In genomic region chr10:96831200-96831866, GRCh38 we compare ENCODE assay signal across 8 cellular contexts. TPM values are rescaled to one million over a fixed set of nuclear protein-coding genes. Genes with fewer than 3 reads are reported as not detected.
DNase-seq lines count a peak whose midpoint lies in the region; ATAC-seq lines count a peak whose summit lies in the region.

No MANE protein-coding gene starts in this region.

- peak overlapping the region; percentile 72 for H3K27ac ChIP-seq in CD4-positive, alpha-beta memory T cell (ENCODE audit: low read depth, low read length)

- H3K4me1 Mint-ChIP-seq in CD4-positive, alpha-beta memory T cell, result peaks cover 31 to 52% (median 41%) of the 10 kb centered on the region in 4 donors
- H3K4me1 Mint-ChIP-seq in effector memory CD8-positive, alpha-beta T cell (ENCODE audit: low read depth in 2 of 2), result peaks cover 34 to 40% of the 10 kb centered on the region in 2 donors

- POLR2A ChIA-PET in CD4-positive, alpha-beta memory T cell (lab: Charles Lee; ENCODE audit: partially characterized antibody), result no interaction called here

- peak overlapping the region; percentile 96 for H2AFZ ChIP-seq in neuron (ENCODE audit: low read depth, low read length)

- H3K27me3 Mint-ChIP-seq in CD4-positive, alpha-beta memory T cell, result no peaks in the 10 kb centered on the region
- H3K27me3 Mint-ChIP-seq in effector memory CD8-positive, alpha-beta T cell, result no peaks in the 10 kb centered on the region

- H3K36me3 ChIP-seq in CD4-positive, alpha-beta memory T cell (ENCODE audit: insufficient read depth, low read length), result no peaks in the 10 kb centered on the region
- H3K36me3 ChIP-seq in neuron (ENCODE audit: insufficient read depth, low read length), result no peaks in the 10 kb centered on the region

- peak overlapping the region; percentile 56 to 68 for H3K4me3 ChIP-seq in CD4-positive, alpha-beta memory T cell (ENCODE audit: low read length in 2 of 2)
- H3K4me3 ChIP-seq in neuron (ENCODE audit: low read length), result peak overlapping the region; percentile 98

- H3K27me3 ChIP-seq in CD4-positive, alpha-beta memory T cell (ENCODE audit: insufficient read depth, low read length), result no peaks in the 10 kb centered on the region
- H3K27me3 ChIP-seq in neuron (ENCODE audit: insufficient read depth, low read length), result peaks cover under 1% of the 10 kb centered on the region

- intact Hi-C loops in CD4-positive, alpha-beta memory T cell (cut with micrococcal nuclease), result loop anchor here (2.0 to 10.0 kb wide), 4 partner anchors 111 to 596 kb away; partner anchors contain the start of genes FRAT1, PGAM1, PIK3AP1 and TM9SF3

- no peak for ATAC-seq in effector memory CD8-positive, alpha-beta T cell (replicated peaks)

- in situ Hi-C loops in ACHN (cut with HindIII; ENCODE audit: low pct_ligation_motif_present, low pct_unique_long_range_greater_than_20kb, low sequenced_read_pairs), result no loop called here

- peaks cover 47% of the 10 kb centered on the region for H3K4me1 ChIP-seq in CD4-positive, alpha-beta memory T cell (ENCODE audit: insufficient read depth, low read length)
- H3K4me1 ChIP-seq in neuron (ENCODE audit: insufficient read depth, low read length), result peaks cover 9% of the 10 kb centered on the region

- peaks cover 0 to 14% of the 10 kb centered on the region in 2 donors for H3K36me3 Mint-ChIP-seq in CD4-positive, alpha-beta memory T cell
- peaks cover 24% of the 10 kb centered on the region for H3K36me3 Mint-ChIP-seq in effector memory CD8-positive, alpha-beta T cell (ENCODE audit: insufficient read depth)

- H3K27ac Mint-ChIP-seq in CD4-positive, alpha-beta memory T cell, result peak overlapping the region; percentile 94 to 99 (median 97)
- H3K27ac Mint-ChIP-seq in effector memory CD8-positive, alpha-beta T cell, result peak overlapping the region; percentile 96 to 99

- H3K4me3 Mint-ChIP-seq in CD4-positive, alpha-beta memory T cell, result peak overlapping the region; percentile 89 to 96 (median 92)
- peak overlapping the region; percentile 91 to 96 for H3K4me3 Mint-ChIP-seq in effector memory CD8-positive, alpha-beta T cell

- no peaks in the 10 kb centered on the region for H3K9me3 ChIP-seq in CD4-positive, alpha-beta memory T cell (ENCODE audit: control insufficient read depth in 1 of 2, low read length in 2 of 2)
- no peaks in the 10 kb centered on the region for H3K9me3 ChIP-seq in neuron (ENCODE audit: low read length)

- H3K9me3 Mint-ChIP-seq in CD4-positive, alpha-beta memory T cell, result peaks cover 0 to 2% (median 0%) of the 10 kb centered on the region in 8 donors
- no peaks in the 10 kb centered on the region for H3K9me3 Mint-ChIP-seq in effector memory CD8-positive, alpha-beta T cell

- DNase-seq in CD4-positive, alpha-beta memory T cell, result peak in 1 of 5 donors; percentile 4
- DNase-seq in NAMALWA (ENCODE audit: low spot score) (peak; percentile 28), ACHN (no peak), glomerular visceral epithelial cell (ENCODE audit: extremely low spot score) (no peak), GF-D8 (lab: John Stamatoyannopoulos, UW) (no peak), T1000 (lab: John Stamatoyannopoulos, UW) (no peak)
- DNase-seq in effector memory CD8-positive, alpha-beta T cell, result no peak

- CTCF ChIA-PET in CD4-positive, alpha-beta memory T cell (lab: Charles Lee; ENCODE audit: partially characterized antibody), result no interaction called here

RNA-seq across cellular contexts. Expression of gene LCOR, which starts 0.8 kb away (rescaled TPM):
- 10 to 100 TPM; 44.1 to 44.9 TPM for total RNA-seq in CD4-positive, alpha-beta memory T cell
- 10 to 100 TPM; 15.0 to 21.1 TPM for polyA plus RNA-seq in CD4-positive, alpha-beta memory T cell
